ENCODE assay signal across 9 cellular contexts in the genomic region with DNA sequence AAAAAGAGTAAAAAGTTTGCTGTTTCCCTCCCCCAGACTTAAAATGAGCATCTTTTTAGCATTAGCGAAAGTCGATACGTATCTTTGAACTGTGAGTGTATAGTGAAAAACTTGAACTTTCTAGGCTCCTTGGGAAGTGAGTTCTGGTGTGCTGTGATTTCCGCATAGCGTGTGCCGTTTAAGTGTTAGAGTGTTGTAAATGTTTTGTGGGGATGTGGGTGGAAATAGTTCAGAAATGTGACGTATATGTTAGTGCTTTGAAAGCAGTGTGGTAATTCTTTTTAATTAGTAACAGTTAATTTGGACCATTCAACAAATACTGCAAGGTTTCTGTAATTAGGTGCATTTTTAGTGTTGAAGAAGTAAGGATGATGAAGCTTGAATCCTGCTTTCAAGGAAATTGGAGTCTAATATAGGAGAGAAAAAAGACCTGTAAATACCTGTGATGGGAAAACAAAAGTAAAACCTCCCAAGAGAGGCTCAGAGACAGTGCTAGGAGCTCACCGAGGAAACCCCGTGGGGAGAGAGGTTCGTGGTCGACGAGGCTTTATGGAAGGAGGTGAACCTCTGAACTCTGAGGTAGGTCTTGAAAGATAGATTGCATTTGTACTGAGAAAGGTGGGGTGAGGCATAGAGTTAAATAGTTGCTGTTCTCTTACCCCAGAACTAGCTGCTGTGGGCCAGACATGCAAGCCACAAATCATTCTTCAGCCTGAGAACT. TPM values are rescaled to one million over a fixed set of nuclear protein-coding genes. Genes with fewer than 3 reads are reported as not detected.
A peak's percentile ranks its signal among the peaks of the same experiment; 100 is the strongest.
DNase-seq lines count a peak whose midpoint lies in the region; ATAC-seq and TF ChIP-seq lines count a peak whose summit lies in the region.
"Had no signal": no experiment of that assay in that cellular context is flagged by ENCODE, and none has a peak within 500 bp of the region (broad histone marks: within the 10 kb centered on the region; RNA-seq: fewer than 3 reads in every experiment).

No MANE protein-coding gene starts in this region.

- H3K27ac ChIP-seq in effector memory CD4-positive, alpha-beta T cell (ENCODE audit: insufficient read depth, low read length, poor library complexity, severe bottlenecking), result peak overlapping the region; percentile 5
- no peak overlapping the region for H3K27ac ChIP-seq in smooth muscle cell (ENCODE audit: low read depth)
- H3K27ac ChIP-seq: tibial nerve had no signal

- no peak overlapping the region for H3K4me2 ChIP-seq in smooth muscle cell

- H3K9ac ChIP-seq in smooth muscle cell (ENCODE audit: low read depth), result no peak overlapping the region

- ATAC-seq in GM21423 (IDR thresholded peaks at IDR 0.05; ENCODE audit: unreplicated experiment) (peak; percentile 91), HG03469 (IDR thresholded peaks at IDR 0.05; ENCODE audit: unreplicated experiment) (peak; percentile 59)

- H3K4me1 ChIP-seq in effector memory CD4-positive, alpha-beta T cell (ENCODE audit: control insufficient read depth, insufficient read depth, low read length, poor library complexity, severe bottlenecking), result peaks cover 4% of the 10 kb centered on the region
- peaks cover 6% of the 10 kb centered on the region for H3K4me1 ChIP-seq in smooth muscle cell (ENCODE audit: low read depth)

- 93% methylated on average over 12 of the region's 12 CpGs for WGBS in smooth muscle cell (ENCODE audit: low lambda C conversion rate)

- DNase-seq in GM12865 (ENCODE audit: low read depth), result peak; percentile 21
- DNase-seq in effector memory CD4-positive, alpha-beta T cell, result no peak
- no peak for DNase-seq in NCI-H510A treated with DMSO at 0.1 percent for 48 hours (lab: John Stamatoyannopoulos, UW)
- no peak for DNase-seq in GDM1 (lab: John Stamatoyannopoulos, UW)
- no peak for DNase-seq in smooth muscle cell (lab: John Stamatoyannopoulos, UW; ENCODE audit: unreplicated experiment)
- no peak for DNase-seq in RPMI8226

- peaks cover 11% of the 10 kb centered on the region for H3K36me3 ChIP-seq in effector memory CD4-positive, alpha-beta T cell (ENCODE audit: control insufficient read depth, insufficient read depth, low read length)
- peaks cover 9% of the 10 kb centered on the region for H3K36me3 ChIP-seq in smooth muscle cell (ENCODE audit: low read depth)

- H2AFZ ChIP-seq in smooth muscle cell (ENCODE audit: low read depth), result no peak overlapping the region

- TF ChIP-seq CTCF in GM12865 (IDR thresholded peaks at IDR 0.05; ENCODE audit: insufficient read depth, low read depth, low read length, missing control alignments), result no peak
- no peak for TF ChIP-seq CTCF in smooth muscle cell (IDR thresholded peaks at IDR 0.05; ENCODE audit: borderline replicate concordance, insufficient read depth, poor library complexity, severe bottlenecking)

- H3K4me3 ChIP-seq in GM12865 (ENCODE audit: low read depth, low read length), result no peak overlapping the region
- no peak overlapping the region for H3K4me3 ChIP-seq in effector memory CD4-positive, alpha-beta T cell (ENCODE audit: insufficient read depth, low read depth, low read length, poor library complexity, severe bottlenecking)
- no peak overlapping the region for H3K4me3 ChIP-seq in smooth muscle cell
- H3K4me3 ChIP-seq: tibial nerve had no signal

- H3K79me2 ChIP-seq in smooth muscle cell (ENCODE audit: low read depth), result peaks cover 72% of the 10 kb centered on the region

- H3F3A ChIP-seq in smooth muscle cell (ENCODE audit: low read depth), result no peaks in the 10 kb centered on the region

- no peaks in the 10 kb centered on the region for H3K9me3 ChIP-seq in effector memory CD4-positive, alpha-beta T cell (ENCODE audit: control insufficient read depth, low read length)
- no peaks in the 10 kb centered on the region for H3K9me3 ChIP-seq in smooth muscle cell (replicated peaks; ENCODE audit: low read depth)
- H3K9me3 ChIP-seq: tibial nerve had no signal

- H4K20me1 ChIP-seq in smooth muscle cell (ENCODE audit: low read depth), result peaks cover 79% of the 10 kb centered on the region

- no peaks in the 10 kb centered on the region for H3K27me3 ChIP-seq in effector memory CD4-positive, alpha-beta T cell (replicated peaks; ENCODE audit: control insufficient read depth, insufficient read depth, low read length, poor library complexity, severe bottlenecking)
- H3K27me3 ChIP-seq in smooth muscle cell (ENCODE audit: low read depth), result no peaks in the 10 kb centered on the region
- H3K27me3 ChIP-seq: tibial nerve had no signal

RNA-seq across cellular contexts. Expression of gene RBM33, which starts 40.8 kb away (rescaled TPM):
- total RNA-seq in smooth muscle cell, result 16.2 and 22.5 TPM in 2 replicates
- polyA plus RNA-seq in smooth muscle cell, result 25.3 and 45.7 TPM in 2 replicates
